ENCODE assay signal across 8 cellular contexts in the genomic region with DNA sequence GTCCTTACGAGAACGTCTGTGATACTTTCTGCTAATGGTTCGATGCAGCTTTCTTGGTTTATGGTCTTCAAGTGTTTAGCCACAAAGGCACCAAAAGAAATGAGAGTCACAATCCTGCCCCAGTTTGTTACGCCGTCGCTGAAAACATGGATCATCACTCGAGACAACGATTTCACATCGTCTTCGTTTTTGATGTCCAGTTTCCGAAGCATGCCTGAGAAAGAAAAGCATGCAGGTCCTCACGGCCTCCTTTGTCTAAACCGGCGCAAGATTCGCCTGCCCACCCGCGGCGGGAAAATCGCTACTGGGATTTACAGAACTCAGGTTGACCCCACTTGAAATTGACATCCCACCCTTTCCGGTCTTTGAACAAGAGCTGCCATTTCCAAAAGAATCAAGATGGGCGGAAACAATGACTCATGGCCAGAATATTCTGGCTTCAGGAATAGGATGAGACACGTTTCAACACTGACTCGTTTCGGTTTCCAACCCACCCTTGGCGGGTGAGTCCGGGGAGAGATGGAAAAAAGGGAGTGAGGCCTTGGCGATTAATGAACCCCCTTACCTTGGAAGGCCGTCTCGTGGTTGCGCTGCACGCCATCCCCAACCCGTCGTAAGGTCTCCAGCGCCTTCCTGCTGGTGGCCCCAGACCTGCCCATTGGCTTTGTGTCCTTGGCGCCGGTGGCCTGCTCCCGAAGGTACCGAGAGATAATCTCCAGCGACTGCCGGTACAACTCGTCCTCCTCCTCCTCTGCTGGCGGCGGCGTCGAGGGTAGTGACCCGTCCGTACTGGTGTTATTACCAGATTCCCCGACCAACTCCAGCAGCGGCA. TPM values are rescaled to one million over a fixed set of nuclear protein-coding genes. Genes with fewer than 3 reads are reported as not detected.
DNase-seq lines count a peak whose midpoint lies in the region; ATAC-seq and TF ChIP-seq lines count a peak whose summit lies in the region.

No MANE protein-coding gene starts in this region.

- H3K9ac ChIP-seq in colonic mucosa (ENCODE audit: low read depth in 2 of 2, low read length in 2 of 2): peak overlapping the region; percentile 99 to 100

- H3K27ac ChIP-seq in colonic mucosa: peak overlapping the region; percentile 98

- peak overlapping the region; percentile 92 for H3K4me3 ChIP-seq in MG63
- peak overlapping the region; percentile 87 for H3K4me3 ChIP-seq in colonic mucosa

- H3K36me3 ChIP-seq in MG63 (peaks cover 59% of the 10 kb centered on the region), colonic mucosa (peaks cover 6% of the 10 kb centered on the region)

- DNase-seq in NCI-H524 (lab: John Stamatoyannopoulos, UW) (peak; percentile 23 to 50), NCI-H524 treated with DMSO at 0.1 percent for 48 hours (lab: John Stamatoyannopoulos, UW) (no peak), MG63 (peak; percentile 86), T-helper 2 cell (peak in 3 of 5 experiments; percentile 30 to 53 (median 37)), colonic mucosa (peak; percentile 72), left lobe of liver (ENCODE audit: low spot score) (peak; percentile 65)
- DNase-seq in stimulated activated CD4-positive, alpha-beta T cell treated with anti-CD3 and anti-CD28 coated beads, Interleukin-4, amount 100 ng/mL, for 24 hours: peak; percentile 77

- H3K27me3 ChIP-seq in MG63: no peaks in the 10 kb centered on the region
- no peaks in the 10 kb centered on the region for H3K27me3 ChIP-seq in colonic mucosa

- ATAC-seq in left lobe of liver: peak; percentile 2
- ATAC-seq in GM21737 (IDR thresholded peaks at IDR 0.05; ENCODE audit: unreplicated experiment): no peak

- no peak for TF ChIP-seq CTCF in colonic mucosa (IDR thresholded peaks at IDR 0.05)

- intact Hi-C loops in colonic mucosa (cut with DNase I): loop anchor here (5.0 kb wide), 1 partner anchor 44 kb away; no protein-coding TSS in a partner anchor

- peaks cover 3% of the 10 kb centered on the region for H3K4me1 ChIP-seq in colonic mucosa

- no peaks in the 10 kb centered on the region for H3K9me3 ChIP-seq in MG63
- H3K9me3 ChIP-seq in colonic mucosa: no peaks in the 10 kb centered on the region

RNA-seq across cellular contexts. Expression of gene MCL1, which starts 0.9 kb away (rescaled TPM):
- 148 and 184 TPM in 2 replicates for total RNA-seq in MG63 (2014; rRNA removed; shearing (Covaris generic); ENCODE audit: low replicate concordance)
- total RNA-seq in colonic mucosa: 100 to 1,000 TPM; 151 to 285 TPM
- 103 TPM for total RNA-seq in left lobe of liver

RNA-seq across cellular contexts. Expression of gene ADAMTSL4, which starts 29.3 kb away (rescaled TPM):
- 3.3 and 3.5 TPM in 2 replicates for total RNA-seq in MG63 (2014; rRNA removed; shearing (Covaris generic); ENCODE audit: low replicate concordance)
- total RNA-seq in colonic mucosa (1 to 10 TPM; 4.9 to 6.3 TPM), left lobe of liver (38.5 TPM)

RNA-seq across cellular contexts. Expression of gene ENSA, which starts 50.9 kb away (rescaled TPM):
- total RNA-seq in MG63 (2014; rRNA removed; shearing (Covaris generic); ENCODE audit: low replicate concordance): 172 and 256 TPM in 2 replicates
- 100 to 1,000 TPM; 199 to 227 TPM for total RNA-seq in colonic mucosa
- total RNA-seq in left lobe of liver: 63.4 TPM
